ENCODE assay signal across 33 cellular contexts in genomic region chr11:68859123-68859522, GRCh38.
"Had no signal": no experiment of that assay in that cellular context is flagged by ENCODE, and none has a peak within 500 bp of the region (broad histone marks: within the 10 kb centered on the region; RNA-seq: fewer than 3 reads in every experiment).

No MANE protein-coding gene starts in this region.

- H3K27ac ChIP-seq: brain microvascular endothelial cell, coronary artery, dorsolateral prefrontal cortex, foreskin keratinocyte, gastrocnemius medialis, heart right ventricle, WERI-Rb-1 had no signal

- H3K36me3 ChIP-seq: brain microvascular endothelial cell, gastrocnemius medialis, heart right ventricle, WERI-Rb-1 had no signal

- ATAC-seq: activated CD4-positive, CD25-positive, alpha-beta regulatory T cell treated with anti-CD3 and anti-CD28 coated beads, Interleukin-2, amount 50 U/mL, for 24 hours; activated CD8-positive, alpha-beta T cell treated with anti-CD3 and anti-CD28 coated beads for 36 hours; activated T-cell treated with anti-CD3 and anti-CD28 coated beads, Interleukin-2, amount 50 U/mL, for 4 hours; activated T-helper 17 cell treated with anti-CD3 and anti-CD28 coated beads, Interleukin-2, amount 50 U/mL, for 72 hours; esophagus mucosa; foreskin keratinocyte; gastrocnemius medialis; heart right ventricle; T-helper 17 cell had no signal

- FAIRE-seq: astrocyte, bronchial epithelial cell had no signal

- H3K4me3 ChIP-seq: coronary artery, dorsolateral prefrontal cortex, gastrocnemius medialis, heart right ventricle had no signal

- H3K27ac Mint-ChIP-seq: activated B cell treated with CpG ODN at 0.5 μM for 24 hours; activated CD8-positive, alpha-beta T cell treated with anti-CD3 and anti-CD28 coated beads for 36 hours; activated naive CD8-positive, alpha-beta T cell; activated T-helper 17 cell treated with anti-CD3 and anti-CD28 coated beads, Interleukin-2, amount 50 U/mL, for 72 hours; dendritic cell treated with granulocyte-macrophage colony-stimulating factor and Interleukin-4, amounts not matched to agents 40 ng/mL and 50 ng/mL, for 4 days; endodermal cell; T-helper 17 cell; T-helper 2 cell treated with Interferon-gamma antibody and Interleukin-4, amounts not matched to agents 5 μg/mL and 100 μg/mL, for 36 hours had no signal

- H3K4me1 Mint-ChIP-seq: activated T-helper 17 cell treated with anti-CD3 and anti-CD28 coated beads, Interleukin-2, amount 50 U/mL, for 72 hours; central memory CD8-positive, alpha-beta T cell; endodermal cell had no signal

- H3K27me3 Mint-ChIP-seq: activated naive CD8-positive, alpha-beta T cell had no signal

- H3K9me3 ChIP-seq: gastrocnemius medialis had no signal

- H3K4me1 ChIP-seq: foreskin keratinocyte had no signal

- H3K9me3 Mint-ChIP-seq: activated T-helper 17 cell treated with anti-CD3 and anti-CD28 coated beads, Interleukin-2, amount 50 U/mL, for 72 hours; central memory CD8-positive, alpha-beta T cell; T-helper 2 cell treated with Interferon-gamma antibody and Interleukin-4, amounts not matched to agents 5 μg/mL and 100 μg/mL, for 36 hours had no signal

- DNase-seq: activated B cell treated with CpG ODN at 0.5 μM for 24 hours; activated CD4-positive, alpha-beta T cell treated with anti-CD3 and anti-CD28 coated beads for 48 hours; activated CD4-positive, alpha-beta T cell treated with anti-CD3 and anti-CD28 coated beads, Interleukin-2, amount 50 U/mL, for 1 hour; activated CD4-positive, alpha-beta T cell treated with anti-CD3 and anti-CD28 coated beads, Interleukin-2, amount 50 U/mL, for 48 hours; activated CD8-positive, alpha-beta memory T cell treated with anti-CD3 and anti-CD28 coated beads for 24 hours; activated CD8-positive, alpha-beta T cell treated with anti-CD3 and anti-CD28 coated beads for 36 hours; activated effector memory CD4-positive, alpha-beta T cell treated with Interleukin-2 at 50 U/mL for 16 hours; activated gamma-delta T cell treated with Interleukin-2 at 50 U/mL for 16 hours; activated naive CD4-positive, alpha-beta T cell treated with anti-CD3 and anti-CD28 coated beads, Interleukin-2, amount 50 U/mL, for 16 hours; activated naive CD4-positive, alpha-beta T cell treated with Interleukin-2 at 50 U/mL for 16 hours; activated T-cell treated with anti-CD3 and anti-CD28 coated beads, Interleukin-2, amount 50 U/mL, for 4 hours; amniotic stem cell; anterior cingulate cortex; brain microvascular endothelial cell; dorsolateral prefrontal cortex; effector memory CD4-positive, alpha-beta T cell; endodermal cell; foreskin keratinocyte; gastrocnemius medialis; heart right ventricle; T-helper 17 cell; T1000; WERI-Rb-1 had no signal

- H3K4me3 Mint-ChIP-seq: activated B cell treated with CpG ODN at 0.5 μM for 24 hours; activated CD8-positive, alpha-beta T cell treated with anti-CD3 and anti-CD28 coated beads for 36 hours; activated naive CD8-positive, alpha-beta T cell; activated T-cell treated with anti-CD3 and anti-CD28 coated beads, Interleukin-2, amount 50 U/mL, for 4 hours; activated T-helper 17 cell treated with anti-CD3 and anti-CD28 coated beads, Interleukin-2, amount 50 U/mL, for 72 hours; central memory CD8-positive, alpha-beta T cell; dendritic cell treated with granulocyte-macrophage colony-stimulating factor and Interleukin-4, amounts not matched to agents 40 ng/mL and 50 ng/mL, for 4 days; endodermal cell; T-helper 17 cell; T-helper 2 cell treated with Interferon-gamma antibody and Interleukin-4, amounts not matched to agents 5 μg/mL and 100 μg/mL, for 36 hours had no signal
